8 cellular contexts compared by ENCODE assay signal in genomic region chr17:50147841-50148225, GRCh38. TPM values are rescaled to one million over a fixed set of nuclear protein-coding genes. Genes with fewer than 3 reads are reported as not detected.
DNase-seq lines count a peak whose midpoint lies in the region; ATAC-seq and TF ChIP-seq lines count a peak whose summit lies in the region.

No MANE protein-coding gene starts in this region.

- H3F3A ChIP-seq in OCI-LY1 (ENCODE audit: insufficient read depth, low read length), result no peaks in the 10 kb centered on the region
- no peaks in the 10 kb centered on the region for H3F3A ChIP-seq in neural cell (ENCODE audit: insufficient read depth, low read length, poor library complexity, severe bottlenecking)

- no peak for ATAC-seq in CD4-positive, alpha-beta T cell (ENCODE audit: poor library complexity)
- no peak for ATAC-seq in GM21786 (IDR thresholded peaks at IDR 0.05; ENCODE audit: unreplicated experiment)

- POLR2A ChIA-PET in CD4-positive, alpha-beta T cell (lab: Charles Lee), result interaction anchor here (0.6 to 3.4 kb wide), 4 partner anchors 8 to 54 kb away, joined by 3 to 21 read pairs (median 4); no protein-coding TSS in a partner anchor

- no peaks in the 10 kb centered on the region for H3K9me3 ChIP-seq in CD4-positive, alpha-beta T cell (ENCODE audit: control insufficient read depth, low read length)
- H3K9me3 ChIP-seq in OCI-LY1 (ENCODE audit: low read length) (no peaks in the 10 kb centered on the region), endodermal cell (ENCODE audit: control insufficient read depth, low read length) (no peaks in the 10 kb centered on the region), neural cell (ENCODE audit: low read length) (no peaks in the 10 kb centered on the region)

- H3K4me1 Mint-ChIP-seq in CD4-positive, alpha-beta T cell (ENCODE audit: low read depth), result peaks cover 72% of the 10 kb centered on the region
- H3K4me1 Mint-ChIP-seq in endodermal cell, result peaks cover 21% of the 10 kb centered on the region

- H3K36me3 ChIP-seq in OCI-LY1 (ENCODE audit: insufficient read depth, low read length), result peaks cover 29% of the 10 kb centered on the region
- peaks cover 19% of the 10 kb centered on the region for H3K36me3 ChIP-seq in endodermal cell (ENCODE audit: control insufficient read depth, insufficient read depth, low read length)
- H3K36me3 ChIP-seq in neural cell (ENCODE audit: insufficient read depth, low read length), result no peaks in the 10 kb centered on the region

- H3K4me3 ChIP-seq in OCI-LY1 (ENCODE audit: low read depth, low read length, poor library complexity, severe bottlenecking), result peak overlapping the region; percentile 80
- H3K4me3 ChIP-seq in endodermal cell (ENCODE audit: low read length), result peak overlapping the region; percentile 72
- peak overlapping the region; percentile 91 for H3K4me3 ChIP-seq in neural cell (ENCODE audit: low read length)

- intact Hi-C loops in CD4-positive, alpha-beta T cell (cut with DNase I, micrococcal nuclease), result no loop called here

- H3K9ac ChIP-seq in OCI-LY1 (ENCODE audit: low read length), result peak overlapping the region; percentile 93
- H3K9ac ChIP-seq in endodermal cell (ENCODE audit: extremely low read depth, low read length, poor library complexity, severe bottlenecking), result no peak overlapping the region
- peak overlapping the region; percentile 94 for H3K9ac ChIP-seq in neural cell (ENCODE audit: low read length)

- CTCF ChIA-PET in CD4-positive, alpha-beta T cell (lab: Charles Lee), result interaction anchor here (1.2 to 1.8 kb wide), 2 partner anchors 52 to 53 kb away, joined by 3 to 6 read pairs; no protein-coding TSS in a partner anchor

- TF ChIP-seq RAD21 in neural cell (conservative IDR thresholded peaks at IDR 0.05), result no peak

- H3K79me2 ChIP-seq in OCI-LY1 (ENCODE audit: insufficient read depth, low read length) (no peaks in the 10 kb centered on the region), neural cell (replicated peaks; ENCODE audit: insufficient read depth, low read length) (peaks cover 43% of the 10 kb centered on the region)

- H3K9me2 ChIP-seq in OCI-LY1 (ENCODE audit: low read depth, low read length) (no peaks in the 10 kb centered on the region), neural cell (ENCODE audit: insufficient read depth, low read length) (no peaks in the 10 kb centered on the region)

- no peak for TF ChIP-seq EP300 in neural cell (conservative IDR thresholded peaks at IDR 0.05; ENCODE audit: poor library complexity, severe bottlenecking)

- H3K27ac ChIP-seq in CD4-positive, alpha-beta T cell (ENCODE audit: low read depth, low read length), result peak overlapping the region; percentile 70
- H3K27ac ChIP-seq in OCI-LY1 (ENCODE audit: low read depth, low read length, poor library complexity, severe bottlenecking) (peak overlapping the region; percentile 66), endodermal cell (ENCODE audit: low read depth, low read length) (no peak overlapping the region), neural cell (ENCODE audit: low read length) (no peak overlapping the region)

- H2AFZ ChIP-seq in OCI-LY1 (ENCODE audit: low read length) (no peak overlapping the region), neural cell (ENCODE audit: low read depth, low read length) (no peak overlapping the region)

- no peaks in the 10 kb centered on the region for H3K27me3 ChIP-seq in CD4-positive, alpha-beta T cell (ENCODE audit: control insufficient read depth, insufficient read depth, low read length)
- no peaks in the 10 kb centered on the region for H3K27me3 ChIP-seq in OCI-LY1 (ENCODE audit: insufficient read depth, low read length)
- no peaks in the 10 kb centered on the region for H3K27me3 ChIP-seq in endodermal cell (ENCODE audit: control insufficient read depth, insufficient read depth, low read length, poor library complexity, severe bottlenecking)
- H3K27me3 ChIP-seq in neural cell (ENCODE audit: insufficient read depth, low read depth, low read length), result no peaks in the 10 kb centered on the region

- no peaks in the 10 kb centered on the region for H3K9me3 Mint-ChIP-seq in CD4-positive, alpha-beta T cell
- H3K9me3 Mint-ChIP-seq in endodermal cell, result no peaks in the 10 kb centered on the region

- peaks cover 35% of the 10 kb centered on the region for H3K4me1 ChIP-seq in OCI-LY1 (ENCODE audit: insufficient read depth, low read length, severe bottlenecking)
- H3K4me1 ChIP-seq in endodermal cell (ENCODE audit: control insufficient read depth, insufficient read depth, low read length), result peaks cover 13% of the 10 kb centered on the region

- H3K36me3 Mint-ChIP-seq in CD4-positive, alpha-beta T cell (ENCODE audit: low read depth), result peaks cover 53% of the 10 kb centered on the region
- peaks cover 23% of the 10 kb centered on the region for H3K36me3 Mint-ChIP-seq in endodermal cell (ENCODE audit: low read depth)

- H4K20me1 ChIP-seq in OCI-LY1 (ENCODE audit: insufficient read depth, low read length) (no peaks in the 10 kb centered on the region), neural cell (ENCODE audit: insufficient read depth) (peaks cover 40% of the 10 kb centered on the region)

- peak overlapping the region; percentile 96 for H3K4me3 Mint-ChIP-seq in CD4-positive, alpha-beta T cell
- H3K4me3 Mint-ChIP-seq in endodermal cell, result peak overlapping the region; percentile 68

- H3K4me2 ChIP-seq in OCI-LY1 (ENCODE audit: low read length) (peak overlapping the region; percentile 69), neural cell (ENCODE audit: low read length) (peak overlapping the region; percentile 90)

- TF ChIP-seq CTCF in CD4-positive, alpha-beta T cell (IDR thresholded peaks at IDR 0.05), result no peak
- TF ChIP-seq CTCF in OCI-LY1 (IDR thresholded peaks at IDR 0.05; ENCODE audit: low read length), result no peak
- TF ChIP-seq CTCF in endodermal cell (conservative IDR thresholded peaks at IDR 0.05), result no peak
- no peak for TF ChIP-seq CTCF in neural cell (IDR thresholded peaks at IDR 0.05; ENCODE audit: poor library complexity, severe bottlenecking)

- 45 to 60% methylated on average over 1 to 5 of the region's 5 CpGs for WGBS in endodermal cell (ENCODE audit: insufficient coverage in 1 of 2, insufficient read length in 1 of 2), 2 experiments

- no peaks in the 10 kb centered on the region for H3K27me3 Mint-ChIP-seq in CD4-positive, alpha-beta T cell
- H3K27me3 Mint-ChIP-seq in endodermal cell (ENCODE audit: insufficient read depth), result peaks cover 5% of the 10 kb centered on the region

- H3K27ac Mint-ChIP-seq in CD4-positive, alpha-beta T cell, result peak overlapping the region; percentile 85
- H3K27ac Mint-ChIP-seq in endodermal cell, result no peak overlapping the region

- no peak for DNase-seq in CD4-positive, alpha-beta T cell
- DNase-seq in endodermal cell (no peak), iPS-NIHi11 (ENCODE audit: low spot score) (no peak), NCI-H748 (lab: John Stamatoyannopoulos, UW; ENCODE audit: unreplicated experiment) (no peak)
- DNase-seq in effector CD8-positive, alpha-beta T cell (lab: John Stamatoyannopoulos, UW), result no peak

TF ChIP-seq in neural cell, 6 proteins besides CTCF, POLR2A, EP300 and RAD21 (continues in another document):
- TF ChIP-seq MXI1 (conservative IDR thresholded peaks at IDR 0.05; ENCODE audit: poor library complexity, severe bottlenecking) (no peak), TAF1 (IDR thresholded peaks at IDR 0.05; ENCODE audit: low read depth) (no peak), POLR2AphosphoS5 (IDR thresholded peaks at IDR 0.05) (no peak), SMC3 (conservative IDR thresholded peaks at IDR 0.05; ENCODE audit: poor library complexity) (no peak)

RNA-seq across cellular contexts. Expression of gene PPP1R9B, which starts 2.6 kb away (rescaled TPM):
- 10 to 100 TPM; 53.4 to 55.7 TPM for total RNA-seq in CD4-positive, alpha-beta T cell
- total RNA-seq in endodermal cell, result 10 to 100 TPM; 24.1 to 34.6 TPM
- polyA plus RNA-seq in endodermal cell (2013, experiment 1 of 2), result 27.5 TPM
- polyA plus RNA-seq in endodermal cell (2013, experiment 2 of 2), result 28.4 TPM
- 29.2 and 30.5 TPM in 2 replicates for polyA plus RNA-seq in neural cell
- polyA minus RNA-seq in neural cell, result 56.8 and 70.1 TPM in 2 replicates

RNA-seq across cellular contexts. Expression of gene SAMD14, which starts 17.9 kb away (rescaled TPM):
- total RNA-seq in CD4-positive, alpha-beta T cell, result under 1 TPM; 0.33 to 0.53 TPM
- total RNA-seq in endodermal cell, result 10 to 100 TPM in 1 of 2 donors, 1 to 10 TPM in 1; 9.5 to 23.2 TPM
- polyA plus RNA-seq in endodermal cell (2013, experiment 1 of 2), result 28.9 TPM
- 28.6 TPM for polyA plus RNA-seq in endodermal cell (2013, experiment 2 of 2)
- polyA plus RNA-seq in neural cell, result 105 and 128 TPM in 2 replicates
- 77.2 and 83.0 TPM in 2 replicates for polyA minus RNA-seq in neural cell

RNA-seq across cellular contexts. Expression of gene SGCA, which starts 18.0 kb away (rescaled TPM):
- total RNA-seq in CD4-positive, alpha-beta T cell, result not detected
- total RNA-seq in endodermal cell, result 1 to 10 TPM in 1 of 2 donors, under 1 TPM in 1; 0.51 to 2.6 TPM
- 0.75 TPM for polyA plus RNA-seq in endodermal cell (2013, experiment 1 of 2)
- polyA plus RNA-seq in endodermal cell (2013, experiment 2 of 2), result 0.46 TPM
- 0.43 TPM in 1 of 2 replicates, not detected in the other for polyA plus RNA-seq in neural cell
- not detected in 2 replicates for polyA minus RNA-seq in neural cell

RNA-seq across cellular contexts. Expression of gene PDK2, which starts 52.7 kb away (rescaled TPM):
- total RNA-seq in CD4-positive, alpha-beta T cell, result 10 to 100 TPM in 1 of 2 experiments, 1 to 10 TPM in 1; 8.7 to 10.1 TPM
- total RNA-seq in endodermal cell, result 10 to 100 TPM; 23.0 to 24.2 TPM
- polyA plus RNA-seq in endodermal cell (2013, experiment 1 of 2), result 24.0 TPM
- polyA plus RNA-seq in endodermal cell (2013, experiment 2 of 2), result 20.7 TPM
- 36.2 and 41.7 TPM in 2 replicates for polyA plus RNA-seq in neural cell
- 31.9 and 37.3 TPM in 2 replicates for polyA minus RNA-seq in neural cell

RNA-seq across cellular contexts. Expression of gene COL1A1, which starts 53.6 kb away (rescaled TPM):
- 10 to 100 TPM in 1 of 2 experiments, 1 to 10 TPM in 1; 10.0 to 11.4 TPM for total RNA-seq in CD4-positive, alpha-beta T cell
- total RNA-seq in endodermal cell, result 10 to 100 TPM; 62.2 to 85.6 TPM
- 115 TPM for polyA plus RNA-seq in endodermal cell (2013, experiment 1 of 2)
- polyA plus RNA-seq in endodermal cell (2013, experiment 2 of 2), result 126 TPM
- polyA plus RNA-seq in neural cell, result 0.14 TPM in 1 of 2 replicates, not detected in the other
- polyA minus RNA-seq in neural cell, result 0.46 and 0.73 TPM in 2 replicates

Comparison
In these comparisons a context has a peak if more than half of its experiments do, and no peak if none do; other contexts are left out.
1. H3K27ac ChIP-seq: peak in CD4-positive, alpha-beta T cell (single experiment) and OCI-LY1 (single experiment); none in endodermal cell (single experiment) and neural cell (single experiment).
2. RNA of gene SAMD14, which starts 17.9 kb away (total RNA-seq): 9.5 to 23.2 TPM in endodermal cell; 0.33 to 0.53 TPM in CD4-positive, alpha-beta T cell; every median in the first group is over 4 times any median in the second.
3. Peak in every context shown above with its lines, with median percentiles within 50 percentile points of each other: H3K4me3 ChIP-seq.